In genomic region chr2:159549234-159549633, GRCh38 we compare ENCODE assay signal across 21 cellular contexts.
DNase-seq lines count a peak whose midpoint lies in the region; ATAC-seq, FAIRE-seq and TF ChIP-seq lines count a peak whose summit lies in the region.
"Had no signal": no experiment of that assay in that cellular context is flagged by ENCODE, and none has a peak within 500 bp of the region (broad histone marks: within the 10 kb centered on the region; RNA-seq: fewer than 3 reads in every experiment).

No MANE protein-coding gene starts in this region.

- no peak overlapping the region for H3K4me3 ChIP-seq in breast epithelium
- no peak overlapping the region for H3K4me3 ChIP-seq in RWPE2 (ENCODE audit: severe bottlenecking)
- no peak overlapping the region for H3K4me3 ChIP-seq in choroid plexus epithelial cell (ENCODE audit: low read depth, low read length)
- H3K4me3 ChIP-seq in MM.1S (ENCODE audit: low read length): no peak overlapping the region
- H3K4me3 ChIP-seq: dorsolateral prefrontal cortex had no signal

- no peak overlapping the region for H3K27ac Mint-ChIP-seq in MCF 10A (ENCODE audit: low read depth, unreplicated experiment)
- H3K27ac Mint-ChIP-seq: activated CD4-positive, alpha-beta memory T cell treated with anti-CD3 and anti-CD28 coated beads, Interleukin-2, amount 10 ng/mL, durations not matched to agents 7 days and 5 days; activated T-helper 17 cell treated with anti-CD3 and anti-CD28 coated beads, Interleukin-2, amount 50 U/mL, for 72 hours; CD4-positive, CD25-positive, alpha-beta regulatory T cell had no signal

- no peak overlapping the region for H2AFZ ChIP-seq in MM.1S (ENCODE audit: low read length)

- H3K4me1 Mint-ChIP-seq in MCF 10A (ENCODE audit: insufficient read depth, unreplicated experiment): no peaks in the 10 kb centered on the region
- H3K4me1 Mint-ChIP-seq: activated CD4-positive, alpha-beta memory T cell treated with anti-CD3 and anti-CD28 coated beads, Interleukin-2, amount 10 ng/mL, durations not matched to agents 7 days and 5 days had no signal

- H3K4me3 Mint-ChIP-seq in MCF 10A (ENCODE audit: unreplicated experiment): no peak overlapping the region
- H3K4me3 Mint-ChIP-seq: activated CD4-positive, alpha-beta memory T cell treated with anti-CD3 and anti-CD28 coated beads, Interleukin-2, amount 10 ng/mL, durations not matched to agents 7 days and 5 days; activated T-helper 17 cell treated with anti-CD3 and anti-CD28 coated beads, Interleukin-2, amount 50 U/mL, for 72 hours; CD4-positive, CD25-positive, alpha-beta regulatory T cell; IgD-negative memory B cell had no signal

- H3K9me3 ChIP-seq in breast epithelium (no peaks in the 10 kb centered on the region), RWPE2 (ENCODE audit: severe bottlenecking) (no peaks in the 10 kb centered on the region), MM.1S (replicated peaks; ENCODE audit: insufficient read depth, low read length) (no peaks in the 10 kb centered on the region)

- TF ChIP-seq POLR2A in breast epithelium (IDR thresholded peaks at IDR 0.05): no peak

- H3K4me2 ChIP-seq in MM.1S (ENCODE audit: low read depth, low read length): no peak overlapping the region

- H3K27me3 Mint-ChIP-seq in MCF 10A (ENCODE audit: insufficient read depth, unreplicated experiment): no peaks in the 10 kb centered on the region
- H3K27me3 Mint-ChIP-seq: activated CD4-positive, alpha-beta memory T cell treated with anti-CD3 and anti-CD28 coated beads, Interleukin-2, amount 10 ng/mL, durations not matched to agents 7 days and 5 days; activated T-helper 17 cell treated with anti-CD3 and anti-CD28 coated beads, Interleukin-2, amount 50 U/mL, for 72 hours; CD4-positive, CD25-positive, alpha-beta regulatory T cell; IgD-negative memory B cell had no signal

- H3K36me3 ChIP-seq in breast epithelium (no peaks in the 10 kb centered on the region), RWPE2 (ENCODE audit: low read depth) (no peaks in the 10 kb centered on the region), MM.1S (replicated peaks; ENCODE audit: insufficient read depth, low read length) (no peaks in the 10 kb centered on the region)

- CTCF ChIA-PET in MCF 10A (lab: Yijun Ruan, JAX): interaction anchor here (0.6 to 0.8 kb wide), 4 partner anchors 44 to 1430 kb away, joined by 3 to 4 read pairs (median 3); no protein-coding TSS in a partner anchor

- peak; percentile 44; the same call in 1 of the 3 replicates for ATAC-seq in RWPE2 (ENCODE audit: low read depth)
- ATAC-seq: activated T-helper 17 cell treated with anti-CD3 and anti-CD28 coated beads, Interleukin-2, amount 50 U/mL, for 72 hours; HCT116 had no signal

- H3K4me1 ChIP-seq in breast epithelium (no peaks in the 10 kb centered on the region), RWPE2 (ENCODE audit: insufficient read depth, poor library complexity, severe bottlenecking) (no peaks in the 10 kb centered on the region), MM.1S (ENCODE audit: low read length) (no peaks in the 10 kb centered on the region)

- POLR2A ChIA-PET in MCF 10A (lab: Yijun Ruan, JAX): no interaction called here

- H3K36me3 Mint-ChIP-seq in MCF 10A (ENCODE audit: insufficient read depth, unreplicated experiment): no peaks in the 10 kb centered on the region
- H3K36me3 Mint-ChIP-seq: CD4-positive, CD25-positive, alpha-beta regulatory T cell; IgD-negative memory B cell had no signal

- no peaks in the 10 kb centered on the region for H4K20me1 ChIP-seq in MM.1S (ENCODE audit: insufficient read depth, low read length)

- TF ChIP-seq CTCF in MCF 10A (IDR thresholded peaks at IDR 0.05; ENCODE audit: unreplicated experiment) (no peak), breast epithelium (IDR thresholded peaks at IDR 0.05) (no peak), RWPE2 (IDR thresholded peaks at IDR 0.05; ENCODE audit: poor library complexity, severe bottlenecking) (no peak), choroid plexus epithelial cell (conservative IDR thresholded peaks at IDR 0.05; ENCODE audit: low read depth, low read length) (no peak), MM.1S (IDR thresholded peaks at IDR 0.05; ENCODE audit: low read length) (no peak)

- no peak overlapping the region for H3K27ac ChIP-seq in breast epithelium
- H3K27ac ChIP-seq in RWPE2 (ENCODE audit: poor library complexity, severe bottlenecking): no peak overlapping the region
- no peak overlapping the region for H3K27ac ChIP-seq in MM.1S (ENCODE audit: low read length)
- H3K27ac ChIP-seq: dorsolateral prefrontal cortex had no signal

- H3K9me3 Mint-ChIP-seq in MCF 10A (ENCODE audit: unreplicated experiment): no peaks in the 10 kb centered on the region
- H3K9me3 Mint-ChIP-seq: activated CD4-positive, alpha-beta memory T cell treated with anti-CD3 and anti-CD28 coated beads, Interleukin-2, amount 10 ng/mL, durations not matched to agents 7 days and 5 days; activated T-helper 17 cell treated with anti-CD3 and anti-CD28 coated beads, Interleukin-2, amount 50 U/mL, for 72 hours; CD4-positive, CD25-positive, alpha-beta regulatory T cell; IgD-negative memory B cell had no signal

- no TSS peak for BruUV-seq in MCF 10A (replicated peaks; lab: Mats Ljungman, UMichigan)

- H3K79me2 ChIP-seq in MM.1S (ENCODE audit: low read length): no peaks in the 10 kb centered on the region

- H3K9me2 ChIP-seq in MM.1S (replicated peaks; ENCODE audit: insufficient read depth, low read length): no peaks in the 10 kb centered on the region

- no peaks in the 10 kb centered on the region for H3F3A ChIP-seq in MM.1S (ENCODE audit: insufficient read depth, low read length)

- no peak for FAIRE-seq in urothelium cell line (lab: Jason Lieb, UNC)

- H3K27me3 ChIP-seq in breast epithelium (no peaks in the 10 kb centered on the region), RWPE2 (ENCODE audit: insufficient read depth, poor library complexity, severe bottlenecking) (no peaks in the 10 kb centered on the region), MM.1S (replicated peaks; ENCODE audit: insufficient read depth, low read length) (no peaks in the 10 kb centered on the region)
- H3K27me3 ChIP-seq: dorsolateral prefrontal cortex had no signal

- intact Hi-C loops in MCF 10A (cut with micrococcal nuclease) (no loop called here), breast epithelium (cut with DNase I; ENCODE audit: low total_unique reads) (no loop called here)

- H3K9ac ChIP-seq in MM.1S (ENCODE audit: low read length): no peak overlapping the region

- DNase-seq in MCF 10A (ENCODE audit: unreplicated experiment) (peak; percentile 24), breast epithelium (ENCODE audit: low spot score in 2 of 2) (no peak), RWPE2 (ENCODE audit: low spot score) (no peak), choroid plexus epithelial cell (ENCODE audit: low read depth) (peak; percentile 18), urothelium cell line (ENCODE audit: low spot score) (peak; percentile 5), MM.1S (no peak), pons (ENCODE audit: low spot score) (no peak)
- no peak for DNase-seq in stimulated activated CD4-positive, alpha-beta T cell treated with anti-CD3 and anti-CD28 coated beads, Interleukin-4, amount 100 ng/mL, for 24 hours
- DNase-seq: 8988T; activated CD4-positive, alpha-beta memory T cell treated with anti-CD3 and anti-CD28 coated beads, Interleukin-2, amount 10 ng/mL, durations not matched to agents 7 days and 5 days; CD4-positive, CD25-positive, alpha-beta regulatory T cell; DND-41; dorsolateral prefrontal cortex; left cardiac atrium; NCI-H1436 treated with DMSO at 0.1 percent for 48 hours; NCI-H2227 treated with DMSO at 0.1 percent for 48 hours; NK-92 treated with Interleukin-12 subunit alpha and Interleukin-12 subunit beta, amount 100 ng/mL, for 24 hours; trophoblast cell had no signal

Comparison
In these comparisons a context has a peak if more than half of its experiments do, and no peak if none do; other contexts are left out.
1. DNase-seq: peak in MCF 10A (single experiment), choroid plexus epithelial cell (single experiment) and urothelium cell line (single experiment); none in breast epithelium (0 of 2), RWPE2 (single experiment), stimulated activated CD4-positive, alpha-beta T cell treated with anti-CD3 and anti-CD28 coated beads, Interleukin-4, amount 100 ng/mL, for 24 hours (single experiment), MM.1S (single experiment) and pons (single experiment).